8 cellular contexts compared by ENCODE assay signal in the genomic region with DNA sequence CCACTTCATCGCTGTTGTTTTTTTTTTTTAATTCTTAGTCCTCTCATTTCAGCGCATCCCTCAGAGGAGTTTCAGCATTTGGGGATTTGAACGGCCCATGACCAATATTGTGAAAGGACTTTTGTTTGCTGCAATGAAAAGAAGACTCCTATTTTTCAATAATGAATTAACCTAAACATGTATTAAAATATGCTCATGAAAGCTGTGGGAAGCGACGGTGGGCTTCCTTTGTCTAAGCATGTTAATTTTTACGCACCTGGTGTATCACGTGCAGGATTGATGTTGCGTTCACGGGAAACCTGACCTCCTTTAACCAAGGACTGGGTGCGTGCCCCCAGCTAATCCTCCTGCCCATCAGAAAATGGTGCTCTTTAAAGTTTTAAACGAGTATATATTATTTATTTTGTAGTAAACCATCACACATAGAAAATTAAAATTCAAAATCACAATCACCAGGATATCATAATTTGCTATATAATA. TPM values are rescaled to one million over a fixed set of nuclear protein-coding genes. Genes with fewer than 3 reads are reported as not detected.
A peak's percentile ranks its signal among the peaks of the same experiment; 100 is the strongest.
DNase-seq lines count a peak whose midpoint lies in the region; ATAC-seq and TF ChIP-seq lines count a peak whose summit lies in the region.

No MANE protein-coding gene starts in this region.

- intact Hi-C loops in CD4-positive, alpha-beta memory T cell (cut with micrococcal nuclease): loop anchor here (5.0 to 10.0 kb wide), 4 partner anchors 645 to 1115 kb away; a partner anchor contains a TSS

- POLR2A ChIA-PET in CD4-positive, alpha-beta memory T cell (lab: Charles Lee; ENCODE audit: partially characterized antibody): interaction anchor here (1.0 to 1.4 kb wide), 2 partner anchors 46 to 76 kb away, joined by 5 to 6 read pairs; a partner anchor contains a TSS

- TF ChIP-seq CTCF in chondrocyte (IDR thresholded peaks at IDR 0.05) (no peak), nephron progenitor cell (IDR thresholded peaks at IDR 0.05) (no peak)

- no peaks in the 10 kb centered on the region for H3K36me3 Mint-ChIP-seq in CD4-positive, alpha-beta memory T cell
- H3K36me3 Mint-ChIP-seq in chondrocyte (ENCODE audit: low read depth) (no peaks in the 10 kb centered on the region), nephron progenitor cell (ENCODE audit: low read depth) (no peaks in the 10 kb centered on the region)

- peaks cover 0 to 1% (median 0%) of the 10 kb centered on the region in 8 donors for H3K9me3 Mint-ChIP-seq in CD4-positive, alpha-beta memory T cell
- H3K9me3 Mint-ChIP-seq in chondrocyte (ENCODE audit: low read depth): no peaks in the 10 kb centered on the region
- H3K9me3 Mint-ChIP-seq in nephron progenitor cell: peaks cover 13% of the 10 kb centered on the region

- H3K27ac ChIP-seq in CD4-positive, alpha-beta memory T cell (ENCODE audit: low read depth, low read length): no peak overlapping the region

- no peaks in the 10 kb centered on the region for H3K9me3 ChIP-seq in CD4-positive, alpha-beta memory T cell (ENCODE audit: control insufficient read depth in 1 of 2, low read length in 2 of 2)

- peak overlapping the region in 6 of 7 donors; percentile 76 to 93 (median 86) for H3K27ac Mint-ChIP-seq in CD4-positive, alpha-beta memory T cell
- H3K27ac Mint-ChIP-seq in chondrocyte (ENCODE audit: unreplicated experiment) (peak overlapping the region; percentile 59), nephron progenitor cell (no peak overlapping the region)

- H3K4me1 ChIP-seq in CD4-positive, alpha-beta memory T cell (ENCODE audit: insufficient read depth, low read length): peaks cover 16% of the 10 kb centered on the region

- H3K36me3 ChIP-seq in CD4-positive, alpha-beta memory T cell (ENCODE audit: insufficient read depth, low read length): no peaks in the 10 kb centered on the region

- peaks cover 6 to 17% (median 10%) of the 10 kb centered on the region in 4 donors for H3K4me1 Mint-ChIP-seq in CD4-positive, alpha-beta memory T cell
- H3K4me1 Mint-ChIP-seq in chondrocyte (ENCODE audit: low read depth): peaks cover 18% of the 10 kb centered on the region
- H3K4me1 Mint-ChIP-seq in nephron progenitor cell: peaks cover 12% of the 10 kb centered on the region

- no peaks in the 10 kb centered on the region for H3K27me3 ChIP-seq in CD4-positive, alpha-beta memory T cell (ENCODE audit: insufficient read depth, low read length)

- peak overlapping the region; percentile 17 to 72 for H3K4me3 ChIP-seq in CD4-positive, alpha-beta memory T cell (ENCODE audit: low read length in 2 of 2)

- CTCF ChIA-PET in CD4-positive, alpha-beta memory T cell (lab: Charles Lee; ENCODE audit: partially characterized antibody): interaction anchor here (1.8 to 2.1 kb wide), 2 partner anchors 14 to 126 kb away, joined by 6 to 9 read pairs; no protein-coding TSS in a partner anchor

- peak overlapping the region; percentile 86 to 94 (median 92) for H3K4me3 Mint-ChIP-seq in CD4-positive, alpha-beta memory T cell
- H3K4me3 Mint-ChIP-seq in chondrocyte (ENCODE audit: unreplicated experiment) (peak overlapping the region; percentile 76), nephron progenitor cell (peak overlapping the region; percentile 94)

- peak in 1 of 5 donors; percentile 15 for DNase-seq in CD4-positive, alpha-beta memory T cell
- DNase-seq in chondrocyte (ENCODE audit: low spot score): no peak
- DNase-seq in nephron progenitor cell: no peak
- DNase-seq in SW480 (ENCODE audit: low spot score): no peak
- no peak for DNase-seq in hippocampal formation (lab: John Stamatoyannopoulos, UW)
- DNase-seq in hepatic stellate cell (ENCODE audit: low spot score): no peak
- DNase-seq in SIG-M5 treated with dmso at 0.1 percent for 504 hours (lab: John Stamatoyannopoulos, UW; ENCODE audit: unreplicated experiment): no peak

- peaks cover 5 to 7% of the 10 kb centered on the region in 2 donors for H3K27me3 Mint-ChIP-seq in CD4-positive, alpha-beta memory T cell
- H3K27me3 Mint-ChIP-seq in chondrocyte (ENCODE audit: low read depth) (no peaks in the 10 kb centered on the region), nephron progenitor cell (ENCODE audit: low read depth, poor library complexity) (peaks cover 79% of the 10 kb centered on the region)

- peak; percentile 8 for ATAC-seq in HG03175 (IDR thresholded peaks at IDR 0.05; ENCODE audit: unreplicated experiment)

RNA-seq across cellular contexts. Expression of a gene that starts 0.6 kb away (rescaled TPM):
- under 1 TPM; 0.19 to 0.90 TPM for total RNA-seq in CD4-positive, alpha-beta memory T cell
- under 1 TPM in 1 of 2 donors, not detected in 1; 0.24 TPM for polyA plus RNA-seq in CD4-positive, alpha-beta memory T cell
- total RNA-seq in chondrocyte: 2.3 to 5.4 TPM (median 3.7 TPM) in 3 replicates

RNA-seq across cellular contexts. Expression of a gene that starts 46.3 kb away (rescaled TPM):
- 10 to 100 TPM; 30.1 to 30.3 TPM for total RNA-seq in CD4-positive, alpha-beta memory T cell
- 10 to 100 TPM; 43.8 to 53.8 TPM for polyA plus RNA-seq in CD4-positive, alpha-beta memory T cell
- 25.2 to 35.0 TPM (median 33.0 TPM) in 3 replicates for total RNA-seq in chondrocyte
